In genomic region chr4:141006236-141006802, GRCh38 we compare ENCODE assay signal across 14 cellular contexts.
"Had no signal": no experiment of that assay in that cellular context is flagged by ENCODE, and none has a peak within 500 bp of the region (broad histone marks: within the 10 kb centered on the region; RNA-seq: fewer than 3 reads in every experiment).

No MANE protein-coding gene starts in this region.

- H3K27ac ChIP-seq: coronary artery, thoracic aorta had no signal

- H3K9me3 ChIP-seq: thoracic aorta had no signal

- ATAC-seq: activated CD4-positive, alpha-beta T cell treated with anti-CD3 and anti-CD28 coated beads for 36 hours had no signal

- DNase-seq: activated B cell treated with CpG ODN at 0.5 μM for 24 hours; activated CD4-positive, alpha-beta T cell treated with anti-CD3 and anti-CD28 coated beads for 36 hours; activated CD4-positive, alpha-beta T cell treated with anti-CD3 and anti-CD28 coated beads, Interleukin-2, amount 50 U/mL, for 48 hours; activated CD8-positive, alpha-beta memory T cell treated with anti-CD3 and anti-CD28 coated beads, Interleukin-2, amount 50 U/mL, for 48 hours; activated naive CD4-positive, alpha-beta T cell treated with anti-CD3 and anti-CD28 coated beads for 36 hours; activated naive CD8-positive, alpha-beta T cell treated with anti-CD3 and anti-CD28 coated beads, Interleukin-2, amount 10 ng/mL, durations not matched to agents 7 days and 5 days; activated T-cell treated with anti-CD3 and anti-CD28 coated beads, Interleukin-2, amount 50 U/mL, for 48 hours; amniotic stem cell; cerebellar nuclear complex; stimulated activated CD4-positive, alpha-beta T cell treated with anti-CD3 and anti-CD28 coated beads, Interleukin-4, amount 100 ng/mL, for 24 hours; stimulated activated naive CD4-positive, alpha-beta T cell treated with Interleukin-2 at 50 U/mL for 16 hours; T-helper 1 cell had no signal

- H3K4me3 ChIP-seq: coronary artery, thoracic aorta had no signal

- H3K36me3 ChIP-seq: thoracic aorta had no signal
